In the genomic region with DNA sequence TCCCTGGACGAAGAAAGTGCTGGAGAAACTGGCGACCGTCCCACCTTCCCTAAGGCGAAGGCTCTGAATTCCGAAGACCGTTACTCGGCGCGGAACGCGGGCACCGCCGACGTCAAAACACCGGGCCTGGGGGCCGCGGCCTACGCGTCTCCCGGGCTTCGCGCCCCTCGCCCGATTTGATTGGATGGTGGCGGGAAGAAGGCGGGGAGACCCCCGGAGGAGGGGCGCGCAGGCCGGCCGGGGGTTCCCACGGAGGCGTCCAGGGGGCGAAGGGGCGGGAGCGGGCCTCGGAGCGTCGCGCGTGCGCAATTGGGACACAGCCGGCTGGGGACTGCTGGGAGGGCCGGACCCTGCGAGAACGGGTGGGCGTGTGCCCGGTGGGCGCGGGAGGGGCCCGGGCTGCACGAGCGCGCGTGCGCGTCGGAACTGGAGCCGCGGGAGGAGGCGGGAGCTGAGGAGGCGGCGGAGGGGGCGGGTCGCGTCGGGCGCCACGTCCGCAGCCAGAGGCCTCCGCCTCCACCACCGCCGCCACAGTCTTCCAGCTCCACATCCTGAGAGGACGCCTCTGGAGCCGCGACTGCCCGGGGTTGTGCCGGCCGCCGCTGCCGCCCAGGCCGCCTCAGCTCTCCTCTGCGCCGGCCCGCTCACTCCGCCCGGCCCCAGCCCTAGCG, we compare ENCODE assay signal across 1 cellular context.
TF ChIP-seq lines count a peak whose summit lies in the region.

A gene (plus strand): TSS at position 531 of the 671 bp plus-strand sequence. CDS start 11,210 bp downstream, outside the sequence.

TF ChIP-seq in K562, 482 proteins besides CTCF, POLR2A, EP300 and RAD21 (continued from another document and continues in another):
- TF ChIP-seq, protein P1, sequence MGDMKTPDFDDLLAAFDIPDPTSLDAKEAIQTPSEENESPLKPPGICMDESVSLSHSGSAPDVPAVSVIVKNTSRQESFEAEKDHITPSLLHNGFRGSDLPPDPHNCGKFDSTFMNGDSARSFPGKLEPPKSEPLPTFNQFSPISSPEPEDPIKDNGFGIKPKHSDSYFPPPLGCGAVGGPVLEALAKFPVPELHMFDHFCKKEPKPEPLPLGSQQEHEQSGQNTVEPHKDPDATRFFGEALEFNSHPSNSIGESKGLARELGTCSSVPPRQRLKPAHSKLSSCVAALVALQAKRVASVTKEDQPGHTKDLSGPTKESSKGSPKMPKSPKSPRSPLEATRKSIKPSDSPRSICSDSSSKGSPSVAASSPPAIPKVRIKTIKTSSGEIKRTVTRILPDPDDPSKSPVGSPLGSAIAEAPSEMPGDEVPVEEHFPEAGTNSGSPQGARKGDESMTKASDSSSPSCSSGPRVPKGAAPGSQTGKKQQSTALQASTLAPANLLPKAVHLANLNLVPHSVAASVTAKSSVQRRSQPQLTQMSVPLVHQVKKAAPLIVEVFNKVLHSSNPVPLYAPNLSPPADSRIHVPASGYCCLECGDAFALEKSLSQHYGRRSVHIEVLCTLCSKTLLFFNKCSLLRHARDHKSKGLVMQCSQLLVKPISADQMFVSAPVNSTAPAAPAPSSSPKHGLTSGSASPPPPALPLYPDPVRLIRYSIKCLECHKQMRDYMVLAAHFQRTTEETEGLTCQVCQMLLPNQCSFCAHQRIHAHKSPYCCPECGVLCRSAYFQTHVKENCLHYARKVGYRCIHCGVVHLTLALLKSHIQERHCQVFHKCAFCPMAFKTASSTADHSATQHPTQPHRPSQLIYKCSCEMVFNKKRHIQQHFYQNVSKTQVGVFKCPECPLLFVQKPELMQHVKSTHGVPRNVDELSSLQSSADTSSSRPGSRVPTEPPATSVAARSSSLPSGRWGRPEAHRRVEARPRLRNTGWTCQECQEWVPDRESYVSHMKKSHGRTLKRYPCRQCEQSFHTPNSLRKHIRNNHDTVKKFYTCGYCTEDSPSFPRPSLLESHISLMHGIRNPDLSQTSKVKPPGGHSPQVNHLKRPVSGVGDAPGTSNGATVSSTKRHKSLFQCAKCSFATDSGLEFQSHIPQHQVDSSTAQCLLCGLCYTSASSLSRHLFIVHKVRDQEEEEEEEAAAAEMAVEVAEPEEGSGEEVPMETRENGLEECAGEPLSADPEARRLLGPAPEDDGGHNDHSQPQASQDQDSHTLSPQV (IDR thresholded peaks at IDR 0.05): no peak; the same call in 1 of the 2 replicates
- peak; percentile 82 for TF ChIP-seq POLR2H (tag; IDR thresholded peaks at IDR 0.05; ENCODE audit: low read depth)
- peak; percentile 28; the same call in 1 of the 2 replicates for TF ChIP-seq BRD4 (IDR thresholded peaks at IDR 0.05)
- TF ChIP-seq, protein P2, sequence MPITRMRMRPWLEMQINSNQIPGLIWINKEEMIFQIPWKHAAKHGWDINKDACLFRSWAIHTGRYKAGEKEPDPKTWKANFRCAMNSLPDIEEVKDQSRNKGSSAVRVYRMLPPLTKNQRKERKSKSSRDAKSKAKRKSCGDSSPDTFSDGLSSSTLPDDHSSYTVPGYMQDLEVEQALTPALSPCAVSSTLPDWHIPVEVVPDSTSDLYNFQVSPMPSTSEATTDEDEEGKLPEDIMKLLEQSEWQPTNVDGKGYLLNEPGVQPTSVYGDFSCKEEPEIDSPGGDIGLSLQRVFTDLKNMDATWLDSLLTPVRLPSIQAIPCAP (CRISPR knock-in tag; IDR thresholded peaks at IDR 0.05; ENCODE audit: borderline replicate concordance): no peak
- TF ChIP-seq KDM2B (CRISPR knock-in tag; IDR thresholded peaks at IDR 0.05): no peak
- TF ChIP-seq SRSF3 (IDR thresholded peaks at IDR 0.05; ENCODE audit: insufficient read depth, low read length): no peak
- TF ChIP-seq HSF4 (CRISPR knock-in tag; IDR thresholded peaks at IDR 0.05; ENCODE audit: borderline replicate concordance): no peak
- TF ChIP-seq RFX1 (IDR thresholded peaks at IDR 0.05): no peak
- TF ChIP-seq, protein P3, sequence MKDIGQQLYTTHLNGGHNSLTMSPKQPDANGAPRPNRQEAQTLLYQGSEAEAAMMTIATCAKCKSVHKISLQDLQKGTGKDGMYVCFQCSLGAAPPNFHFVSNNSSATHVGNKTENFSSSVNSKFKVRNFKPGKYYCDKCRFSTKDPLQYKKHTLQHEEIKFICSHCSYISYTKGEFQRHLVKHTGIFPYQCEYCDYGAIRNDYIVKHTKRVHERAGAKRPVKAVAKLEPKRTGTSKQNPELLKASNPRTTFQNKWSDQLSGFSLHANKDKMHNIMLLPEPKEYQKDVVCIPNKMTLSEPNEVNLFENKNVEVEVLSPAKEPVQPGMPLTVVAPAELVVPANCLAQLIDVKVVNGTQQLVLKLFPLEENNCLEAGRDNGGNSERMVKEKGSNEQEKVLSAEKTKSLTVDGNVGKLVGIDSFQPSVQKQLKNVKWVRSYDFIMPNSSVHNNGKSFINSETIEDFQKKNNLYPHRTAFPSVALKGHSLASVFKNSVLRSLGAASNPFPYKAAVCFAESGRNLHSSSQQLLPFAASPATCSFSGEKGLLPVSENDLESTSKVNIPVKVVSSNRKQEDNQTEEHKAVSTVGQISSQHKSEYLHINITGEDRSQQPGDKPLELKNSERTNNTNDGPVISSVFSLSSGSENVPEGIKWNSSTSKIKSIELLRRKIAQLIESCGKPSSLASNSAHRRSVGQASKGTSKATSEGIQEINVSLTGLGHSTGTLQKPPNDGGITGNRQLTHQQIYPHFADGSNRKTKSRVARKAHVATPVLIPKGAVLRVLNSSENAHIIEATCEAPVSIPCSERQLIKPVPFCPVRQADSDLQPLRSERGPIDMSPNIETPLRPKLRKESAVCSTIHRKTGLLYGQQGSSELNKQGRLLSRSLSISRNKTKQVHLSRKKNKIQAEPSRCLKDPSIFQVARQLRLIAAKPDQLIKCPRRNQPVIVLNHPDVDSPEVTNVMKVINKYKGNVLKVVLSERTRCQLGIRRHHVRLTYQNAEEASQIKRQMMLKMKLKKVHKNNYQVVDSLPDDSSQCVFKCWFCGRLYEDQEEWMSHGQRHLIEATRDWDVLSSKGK (CRISPR knock-in tag; IDR thresholded peaks at IDR 0.05): no peak
- no peak for TF ChIP-seq NFIX (CRISPR knock-in tag; IDR thresholded peaks at IDR 0.05; ENCODE audit: low read depth)
- TF ChIP-seq EGR1 (conservative IDR thresholded peaks at IDR 0.05): peak; percentile 89
- no peak for TF ChIP-seq ZNF354B (CRISPR knock-in tag; IDR thresholded peaks at IDR 0.05)
- no peak for TF ChIP-seq KAT8 (IDR thresholded peaks at IDR 0.05; ENCODE audit: low read depth)
- TF ChIP-seq RUNX1 (IDR thresholded peaks at IDR 0.05; ENCODE audit: low read depth): no peak
- no peak for TF ChIP-seq FOXA1 (IDR thresholded peaks at IDR 0.05; ENCODE audit: borderline replicate concordance)
- TF ChIP-seq, protein P4, sequence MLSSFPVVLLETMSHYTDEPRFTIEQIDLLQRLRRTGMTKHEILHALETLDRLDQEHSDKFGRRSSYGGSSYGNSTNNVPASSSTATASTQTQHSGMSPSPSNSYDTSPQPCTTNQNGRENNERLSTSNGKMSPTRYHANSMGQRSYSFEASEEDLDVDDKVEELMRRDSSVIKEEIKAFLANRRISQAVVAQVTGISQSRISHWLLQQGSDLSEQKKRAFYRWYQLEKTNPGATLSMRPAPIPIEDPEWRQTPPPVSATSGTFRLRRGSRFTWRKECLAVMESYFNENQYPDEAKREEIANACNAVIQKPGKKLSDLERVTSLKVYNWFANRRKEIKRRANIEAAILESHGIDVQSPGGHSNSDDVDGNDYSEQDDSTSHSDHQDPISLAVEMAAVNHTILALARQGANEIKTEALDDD (IDR thresholded peaks at IDR 0.05): no peak
- peak; percentile 75 for TF ChIP-seq TAF1 (IDR thresholded peaks at IDR 0.05; ENCODE audit: control insufficient read depth, extremely low read depth, insufficient read depth, low read length, severe bottlenecking)
- no peak for TF ChIP-seq TCF3 (CRISPR knock-in tag; IDR thresholded peaks at IDR 0.05)
- peak; percentile 97 for TF ChIP-seq POLR2G (IDR thresholded peaks at IDR 0.05; ENCODE audit: low read depth, low read length)
- peak; percentile 61 for TF ChIP-seq NFIC (IDR thresholded peaks at IDR 0.05)
- no peak for TF ChIP-seq MTA2 (IDR thresholded peaks at IDR 0.05; ENCODE audit: low read depth)
- peak; percentile 92 for TF ChIP-seq KLF1 (tag; IDR thresholded peaks at IDR 0.05)
- TF ChIP-seq HNRNPLL (IDR thresholded peaks at IDR 0.05; ENCODE audit: low read depth, low read length, poor library complexity, severe bottlenecking): peak; percentile 48
- no peak for TF ChIP-seq SIX5 (IDR thresholded peaks at IDR 0.05; ENCODE audit: borderline replicate concordance in 1 of 2, insufficient read depth in 1 of 2, low read depth in 1 of 2, low read length in 2 of 2)
- TF ChIP-seq STAT5A (IDR thresholded peaks at IDR 0.05; ENCODE audit: borderline replicate concordance, low read length): no peak
- TF ChIP-seq, protein P5, sequence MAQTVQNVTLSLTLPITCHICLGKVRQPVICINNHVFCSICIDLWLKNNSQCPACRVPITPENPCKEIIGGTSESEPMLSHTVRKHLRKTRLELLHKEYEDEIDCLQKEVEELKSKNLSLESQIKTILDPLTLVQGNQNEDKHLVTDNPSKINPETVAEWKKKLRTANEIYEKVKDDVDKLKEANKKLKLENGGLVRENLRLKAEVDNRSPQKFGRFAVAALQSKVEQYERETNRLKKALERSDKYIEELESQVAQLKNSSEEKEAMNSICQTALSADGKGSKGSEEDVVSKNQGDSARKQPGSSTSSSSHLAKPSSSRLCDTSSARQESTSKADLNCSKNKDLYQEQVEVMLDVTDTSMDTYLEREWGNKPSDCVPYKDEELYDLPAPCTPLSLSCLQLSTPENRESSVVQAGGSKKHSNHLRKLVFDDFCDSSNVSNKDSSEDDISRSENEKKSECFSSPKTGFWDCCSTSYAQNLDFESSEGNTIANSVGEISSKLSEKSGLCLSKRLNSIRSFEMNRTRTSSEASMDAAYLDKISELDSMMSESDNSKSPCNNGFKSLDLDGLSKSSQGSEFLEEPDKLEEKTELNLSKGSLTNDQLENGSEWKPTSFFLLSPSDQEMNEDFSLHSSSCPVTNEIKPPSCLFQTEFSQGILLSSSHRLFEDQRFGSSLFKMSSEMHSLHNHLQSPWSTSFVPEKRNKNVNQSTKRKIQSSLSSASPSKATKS (CRISPR knock-in tag; IDR thresholded peaks at IDR 0.05): no peak
- no peak; the same call in 1 of the 2 replicates for TF ChIP-seq SOX6 (IDR thresholded peaks at IDR 0.05)
- no peak for TF ChIP-seq FOXM1 (IDR thresholded peaks at IDR 0.05; ENCODE audit: low read depth)
- TF ChIP-seq FOXM1 (CRISPR knock-in tag; IDR thresholded peaks at IDR 0.05; ENCODE audit: low read depth): no peak
- no peak for TF ChIP-seq ZNF561 (CRISPR knock-in tag; conservative IDR thresholded peaks at IDR 0.05)
- 0 out of 2 replicates have a peak, but pooled peaks have one; percentile 52 for TF ChIP-seq TAF7 (tag; IDR thresholded peaks at IDR 0.05)
- TF ChIP-seq ARHGAP35 (IDR thresholded peaks at IDR 0.05; ENCODE audit: partially characterized antibody): no peak
- TF ChIP-seq, protein P6, sequence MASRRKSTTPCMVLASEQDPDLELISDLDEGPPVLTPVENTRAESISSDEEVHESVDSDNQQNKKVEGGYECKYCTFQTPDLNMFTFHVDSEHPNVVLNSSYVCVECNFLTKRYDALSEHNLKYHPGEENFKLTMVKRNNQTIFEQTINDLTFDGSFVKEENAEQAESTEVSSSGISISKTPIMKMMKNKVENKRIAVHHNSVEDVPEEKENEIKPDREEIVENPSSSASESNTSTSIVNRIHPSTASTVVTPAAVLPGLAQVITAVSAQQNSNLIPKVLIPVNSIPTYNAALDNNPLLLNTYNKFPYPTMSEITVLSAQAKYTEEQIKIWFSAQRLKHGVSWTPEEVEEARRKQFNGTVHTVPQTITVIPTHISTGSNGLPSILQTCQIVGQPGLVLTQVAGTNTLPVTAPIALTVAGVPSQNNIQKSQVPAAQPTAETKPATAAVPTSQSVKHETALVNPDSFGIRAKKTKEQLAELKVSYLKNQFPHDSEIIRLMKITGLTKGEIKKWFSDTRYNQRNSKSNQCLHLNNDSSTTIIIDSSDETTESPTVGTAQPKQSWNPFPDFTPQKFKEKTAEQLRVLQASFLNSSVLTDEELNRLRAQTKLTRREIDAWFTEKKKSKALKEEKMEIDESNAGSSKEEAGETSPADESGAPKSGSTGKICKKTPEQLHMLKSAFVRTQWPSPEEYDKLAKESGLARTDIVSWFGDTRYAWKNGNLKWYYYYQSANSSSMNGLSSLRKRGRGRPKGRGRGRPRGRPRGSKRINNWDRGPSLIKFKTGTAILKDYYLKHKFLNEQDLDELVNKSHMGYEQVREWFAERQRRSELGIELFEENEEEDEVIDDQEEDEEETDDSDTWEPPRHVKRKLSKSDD (conservative IDR thresholded peaks at IDR 0.05; ENCODE audit: low read length): no peak
- no peak for TF ChIP-seq POLR2AphosphoS2 (IDR thresholded peaks at IDR 0.05; ENCODE audit: low read length)
- TF ChIP-seq COPS2 (conservative IDR thresholded peaks at IDR 0.05): no peak
- TF ChIP-seq, protein P7, sequence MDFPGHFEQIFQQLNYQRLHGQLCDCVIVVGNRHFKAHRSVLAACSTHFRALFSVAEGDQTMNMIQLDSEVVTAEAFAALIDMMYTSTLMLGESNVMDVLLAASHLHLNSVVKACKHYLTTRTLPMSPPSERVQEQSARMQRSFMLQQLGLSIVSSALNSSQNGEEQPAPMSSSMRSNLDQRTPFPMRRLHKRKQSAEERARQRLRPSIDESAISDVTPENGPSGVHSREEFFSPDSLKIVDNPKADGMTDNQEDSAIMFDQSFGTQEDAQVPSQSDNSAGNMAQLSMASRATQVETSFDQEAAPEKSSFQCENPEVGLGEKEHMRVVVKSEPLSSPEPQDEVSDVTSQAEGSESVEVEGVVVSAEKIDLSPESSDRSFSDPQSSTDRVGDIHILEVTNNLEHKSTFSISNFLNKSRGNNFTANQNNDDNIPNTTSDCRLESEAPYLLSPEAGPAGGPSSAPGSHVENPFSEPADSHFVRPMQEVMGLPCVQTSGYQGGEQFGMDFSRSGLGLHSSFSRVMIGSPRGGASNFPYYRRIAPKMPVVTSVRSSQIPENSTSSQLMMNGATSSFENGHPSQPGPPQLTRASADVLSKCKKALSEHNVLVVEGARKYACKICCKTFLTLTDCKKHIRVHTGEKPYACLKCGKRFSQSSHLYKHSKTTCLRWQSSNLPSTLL (IDR thresholded peaks at IDR 0.05): no peak
- no peak for TF ChIP-seq ZNF134 (CRISPR knock-in tag; conservative IDR thresholded peaks at IDR 0.05)
- TF ChIP-seq BCL6 (CRISPR knock-in tag; IDR thresholded peaks at IDR 0.05): no peak
- peak; percentile 83 for TF ChIP-seq HMGN3 (IDR thresholded peaks at IDR 0.05; ENCODE audit: borderline replicate concordance, extremely low read depth, insufficient read length, low read depth, low read length)
